20 cellular contexts compared by ENCODE assay signal in genomic region chr4:11042760-11043159, GRCh38.
DNase-seq lines count a peak whose midpoint lies in the region; ATAC-seq and TF ChIP-seq lines count a peak whose summit lies in the region.
"Had no signal": no experiment of that assay in that cellular context is flagged by ENCODE, and none has a peak within 500 bp of the region (broad histone marks: within the 10 kb centered on the region; RNA-seq: fewer than 3 reads in every experiment).

No MANE protein-coding gene starts in this region.

- H3K9me3 ChIP-seq in DOHH2 (ENCODE audit: control insufficient read depth, insufficient read depth, low read length): no peaks in the 10 kb centered on the region
- H3K9me3 ChIP-seq: Caco-2 had no signal

- peak overlapping the region; percentile 25 for H3K4me3 ChIP-seq in DOHH2 (ENCODE audit: low read length)
- H3K4me3 ChIP-seq: SK-N-MC had no signal

- peak overlapping the region; percentile 29 for H3K4me2 ChIP-seq in DOHH2 (ENCODE audit: low read length)

- peak; percentile 50 for ATAC-seq in GM18907 (IDR thresholded peaks at IDR 0.05; ENCODE audit: unreplicated experiment)
- ATAC-seq in HG03354 (IDR thresholded peaks at IDR 0.05; ENCODE audit: poor library complexity, severe bottlenecking, unreplicated experiment): peak; percentile 76
- ATAC-seq in left lobe of liver: peak; percentile 72
- ATAC-seq: Right ventricle myocardium inferior had no signal

- peaks cover 28% of the 10 kb centered on the region for H3K4me1 ChIP-seq in DOHH2 (ENCODE audit: control insufficient read depth, low read length)
- H3K4me1 ChIP-seq: Caco-2 had no signal

- DNase-seq in left lobe of liver (ENCODE audit: low spot score) (no peak), cerebellum (ENCODE audit: low spot score) (no peak), T-helper 9 cell (no peak), NCI-H2227 (lab: John Stamatoyannopoulos, UW; ENCODE audit: unreplicated experiment) (no peak)
- no peak for DNase-seq in stimulated activated CD8-positive, alpha-beta memory T cell treated with anti-CD3 and anti-CD28 coated beads, Interleukin-4, amount 100 ng/mL, for 48 hours
- DNase-seq: Caco-2, DMS79, H9, KBM-7, NCI-H1048, NCI-H1694, NCI-H2107, NCI-H345, T-helper 1 cell had no signal

- H3F3A ChIP-seq in DOHH2 (ENCODE audit: control insufficient read depth, insufficient read depth): no peaks in the 10 kb centered on the region

- no peaks in the 10 kb centered on the region for H3K9me2 ChIP-seq in DOHH2 (replicated peaks; ENCODE audit: control insufficient read depth, low read length)

- no peaks in the 10 kb centered on the region for H3K36me3 ChIP-seq in DOHH2 (ENCODE audit: control insufficient read depth, low read length)

- peak overlapping the region; percentile 27 for H3K27ac ChIP-seq in DOHH2 (ENCODE audit: low read depth, low read length)
- H3K27ac ChIP-seq: HL-60, SK-N-MC had no signal

- H3K79me2 ChIP-seq in DOHH2 (ENCODE audit: control insufficient read depth, low read length): no peaks in the 10 kb centered on the region

- H3K27me3 ChIP-seq in DOHH2 (ENCODE audit: control insufficient read depth, low read length): no peaks in the 10 kb centered on the region

- H4K20me1 ChIP-seq in DOHH2 (ENCODE audit: control insufficient read depth, insufficient read depth, low read depth, low read length): no peaks in the 10 kb centered on the region

- no peak for TF ChIP-seq CTCF in DOHH2 (IDR thresholded peaks at IDR 0.05; ENCODE audit: low read depth, low read length, poor library complexity, severe bottlenecking)
